21 cellular contexts compared by ENCODE assay signal in the genomic region with DNA sequence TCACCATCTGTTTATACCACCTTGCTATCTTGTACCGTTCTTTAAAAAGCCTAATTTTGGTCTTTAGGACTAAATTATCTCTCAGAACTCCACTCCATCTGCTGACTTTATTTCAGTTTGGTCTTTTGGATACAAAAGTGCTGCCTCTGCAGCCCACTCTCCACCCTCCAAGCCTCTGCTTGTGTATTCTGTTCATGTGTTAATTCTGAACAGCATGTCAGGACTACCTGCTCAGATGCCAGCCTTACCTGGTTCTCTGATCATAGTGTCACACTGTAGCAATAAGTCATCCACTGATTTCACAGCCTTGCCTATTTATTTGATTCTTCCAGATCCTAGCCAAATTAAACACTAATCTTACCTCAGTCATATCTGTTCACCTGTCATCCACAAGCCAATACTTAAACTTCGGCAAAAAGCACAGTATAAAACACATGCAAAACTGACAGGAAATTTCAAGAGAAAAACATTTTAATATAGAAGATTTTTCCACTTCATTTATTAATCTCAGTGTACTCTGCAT.
DNase-seq lines count a peak whose midpoint lies in the region; ATAC-seq, FAIRE-seq and TF ChIP-seq lines count a peak whose summit lies in the region.
"Had no signal": no experiment of that assay in that cellular context is flagged by ENCODE, and none has a peak within 500 bp of the region (broad histone marks: within the 10 kb centered on the region; RNA-seq: fewer than 3 reads in every experiment).

No MANE protein-coding gene starts in this region.

- no peaks in the 10 kb centered on the region for H3K36me3 ChIP-seq in left ventricle myocardium inferior
- no peaks in the 10 kb centered on the region for H3K36me3 ChIP-seq in tibial artery
- no peaks in the 10 kb centered on the region for H3K36me3 ChIP-seq in uterus
- H3K36me3 ChIP-seq: BE2C, MG63 had no signal

- peaks cover 45% of the 10 kb centered on the region for H3K4me1 ChIP-seq in left ventricle myocardium inferior
- H3K4me1 ChIP-seq in tibial artery = peaks cover 0 to 71% (median 7%) of the 10 kb centered on the region in 4 donors
- peaks cover 0 to 9% of the 10 kb centered on the region in 2 donors for H3K4me1 ChIP-seq in uterus
- H3K4me1 ChIP-seq: BE2C had no signal

- H3K4me3 ChIP-seq in left ventricle myocardium inferior (no peak overlapping the region), tibial artery (no peak overlapping the region), uterus (no peak overlapping the region)
- H3K4me3 ChIP-seq: GM12878, MG63 had no signal

- no peak for TF ChIP-seq POLR2A in uterus (IDR thresholded peaks at IDR 0.05)

- DNase-seq in left ventricle myocardium inferior = no peak
- DNase-seq in Right ventricle myocardium superior = no peak
- no peak for DNase-seq in tibial artery
- no peak for DNase-seq in uterus
- DNase-seq in NCI-H774 (lab: John Stamatoyannopoulos, UW) = no peak
- no peak for DNase-seq in NCI-H1092 (lab: John Stamatoyannopoulos, UW)
- DNase-seq: BE2C, DMS79, H7, Kasumi-1, MG63, NCI-H1048, NCI-H1436, NCI-H1930, NCI-H226, NCI-H524 had no signal

- H3K27ac ChIP-seq in left ventricle myocardium inferior (replicated peaks) = peak overlapping the region; percentile 63
- peak overlapping the region; percentile 14; the same call in 1 of the 2 replicates for H3K27ac ChIP-seq in VCaP
- peak overlapping the region; percentile 58 to 66 for H3K27ac ChIP-seq in tibial artery
- H3K27ac ChIP-seq in uterus = peak overlapping the region in 1 of 2 donors; percentile 28

- H3K9me3 ChIP-seq in left ventricle myocardium inferior (replicated peaks) (no peaks in the 10 kb centered on the region), tibial artery (no peaks in the 10 kb centered on the region), uterus (no peaks in the 10 kb centered on the region)
- H3K9me3 ChIP-seq: BE2C, MG63 had no signal

- FAIRE-seq in islet of Langerhans (lab: Jason Lieb, UNC) = peak; percentile 41
- FAIRE-seq: A204.1, GM12878 had no signal

- intact Hi-C loops in left ventricle myocardium inferior (cut with micrococcal nuclease) (no loop called here), Right ventricle myocardium superior (cut with DNase I) (loop anchor here (10.0 kb wide), 1 partner anchor 66 kb away; a partner anchor contains a TSS), tibial artery (cut with DNase I; ENCODE audit: low total_unique reads) (no loop called here), uterus (cut with DNase I; ENCODE audit: low total_unique reads) (no loop called here)

- ATAC-seq in Right ventricle myocardium superior (ENCODE audit: poor library complexity) = no peak
- ATAC-seq: GM12878, Panc1 had no signal

- H3K27me3 ChIP-seq in left ventricle myocardium inferior (ENCODE audit: low read depth) = no peaks in the 10 kb centered on the region
- H3K27me3 ChIP-seq in tibial artery = no peaks in the 10 kb centered on the region
- no peaks in the 10 kb centered on the region for H3K27me3 ChIP-seq in uterus
- H3K27me3 ChIP-seq: BE2C, MG63 had no signal

- TF ChIP-seq CTCF in left ventricle myocardium inferior (IDR thresholded peaks at IDR 0.05; ENCODE audit: borderline replicate concordance) = no peak
- TF ChIP-seq CTCF in VCaP (conservative IDR thresholded peaks at IDR 0.05) = no peak
- no peak for TF ChIP-seq CTCF in tibial artery (IDR thresholded peaks at IDR 0.05)
- no peak for TF ChIP-seq CTCF in uterus (IDR thresholded peaks at IDR 0.05)
